In genomic region chr14:30655124-30655523, GRCh38 we compare ENCODE assay signal across 13 cellular contexts.
"Had no signal": no experiment of that assay in that cellular context is flagged by ENCODE, and none has a peak within 500 bp of the region (broad histone marks: within the 10 kb centered on the region; RNA-seq: fewer than 3 reads in every experiment).

No MANE protein-coding gene starts in this region.

- H3K4me1 Mint-ChIP-seq: activated naive CD4-positive, alpha-beta T cell treated with anti-CD3 and anti-CD28 coated beads, Interleukin-2, amount 10 ng/mL, durations not matched to agents 7 days and 5 days; memory B cell had no signal

- H3K27me3 ChIP-seq: adrenal gland, heart left ventricle, suprapubic skin had no signal

- H3K4me3 Mint-ChIP-seq: activated naive CD4-positive, alpha-beta T cell treated with anti-CD3 and anti-CD28 coated beads, Interleukin-2, amount 10 ng/mL, durations not matched to agents 7 days and 5 days; dendritic cell treated with granulocyte-macrophage colony-stimulating factor and Interleukin-4, amounts not matched to agents 40 ng/mL and 50 ng/mL, for 4 days; memory B cell; T-helper 2 cell treated with Interferon-gamma antibody and Interleukin-4, amounts not matched to agents 5 μg/mL and 100 μg/mL, for 36 hours; type B pancreatic cell had no signal

- H3K4me3 ChIP-seq: adrenal gland, heart left ventricle, suprapubic skin had no signal

- H3K9me3 Mint-ChIP-seq: activated naive CD4-positive, alpha-beta T cell treated with anti-CD3 and anti-CD28 coated beads, Interleukin-2, amount 10 ng/mL, durations not matched to agents 7 days and 5 days; activated T-helper 2 cell treated with anti-CD3 and anti-CD28 coated beads, Interferon-gamma antibody, Interleukin-2, Interleukin-4, amounts not matched to agents 10 μg/mL and 5 μg/mL and 100 μg/mL, durations not matched to agents 14 hours and 24 hours and 36 hours; dendritic cell treated with granulocyte-macrophage colony-stimulating factor and Interleukin-4, amounts not matched to agents 40 ng/mL and 50 ng/mL, for 4 days; memory B cell; T-helper 2 cell treated with Interferon-gamma antibody and Interleukin-4, amounts not matched to agents 5 μg/mL and 100 μg/mL, for 36 hours; type B pancreatic cell had no signal

- H3K9me3 ChIP-seq: adrenal gland, heart left ventricle, suprapubic skin had no signal

- H3K27ac Mint-ChIP-seq: activated naive CD4-positive, alpha-beta T cell treated with anti-CD3 and anti-CD28 coated beads, Interleukin-2, amount 10 ng/mL, durations not matched to agents 7 days and 5 days; activated T-helper 2 cell treated with anti-CD3 and anti-CD28 coated beads, Interferon-gamma antibody, Interleukin-2, Interleukin-4, amounts not matched to agents 10 μg/mL and 5 μg/mL and 100 μg/mL, durations not matched to agents 14 hours and 24 hours and 36 hours; dendritic cell treated with granulocyte-macrophage colony-stimulating factor and Interleukin-4, amounts not matched to agents 40 ng/mL and 50 ng/mL, for 4 days; memory B cell; T-helper 2 cell treated with Interferon-gamma antibody and Interleukin-4, amounts not matched to agents 5 μg/mL and 100 μg/mL, for 36 hours; type B pancreatic cell had no signal

- DNase-seq: activated CD4-positive, alpha-beta T cell treated with anti-CD3 and anti-CD28 coated beads, Interleukin-2, amount 50 U/mL, for 1 hour; activated naive CD4-positive, alpha-beta T cell treated with anti-CD3 and anti-CD28 coated beads, Interleukin-2, amount 10 ng/mL, durations not matched to agents 7 days and 5 days; activated T-cell treated with anti-CD3 and anti-CD28 coated beads for 4 hours; adrenal gland; heart left ventricle; stimulated activated CD4-positive, alpha-beta T cell treated with anti-CD3 and anti-CD28 coated beads, Interleukin-12 subunit alpha, Interleukin-12 subunit beta, amount 100 ng/mL, for 4 hours; stimulated activated naive CD4-positive, alpha-beta T cell had no signal

- H3K4me1 ChIP-seq: adrenal gland, heart left ventricle, suprapubic skin had no signal

- H3K27ac ChIP-seq: adrenal gland, heart left ventricle, suprapubic skin had no signal

- H3K27me3 Mint-ChIP-seq: activated naive CD4-positive, alpha-beta T cell treated with anti-CD3 and anti-CD28 coated beads, Interleukin-2, amount 10 ng/mL, durations not matched to agents 7 days and 5 days; dendritic cell treated with granulocyte-macrophage colony-stimulating factor and Interleukin-4, amounts not matched to agents 40 ng/mL and 50 ng/mL, for 4 days; memory B cell; type B pancreatic cell had no signal
